ENCODE assay signal across 8 cellular contexts in the genomic region with DNA sequence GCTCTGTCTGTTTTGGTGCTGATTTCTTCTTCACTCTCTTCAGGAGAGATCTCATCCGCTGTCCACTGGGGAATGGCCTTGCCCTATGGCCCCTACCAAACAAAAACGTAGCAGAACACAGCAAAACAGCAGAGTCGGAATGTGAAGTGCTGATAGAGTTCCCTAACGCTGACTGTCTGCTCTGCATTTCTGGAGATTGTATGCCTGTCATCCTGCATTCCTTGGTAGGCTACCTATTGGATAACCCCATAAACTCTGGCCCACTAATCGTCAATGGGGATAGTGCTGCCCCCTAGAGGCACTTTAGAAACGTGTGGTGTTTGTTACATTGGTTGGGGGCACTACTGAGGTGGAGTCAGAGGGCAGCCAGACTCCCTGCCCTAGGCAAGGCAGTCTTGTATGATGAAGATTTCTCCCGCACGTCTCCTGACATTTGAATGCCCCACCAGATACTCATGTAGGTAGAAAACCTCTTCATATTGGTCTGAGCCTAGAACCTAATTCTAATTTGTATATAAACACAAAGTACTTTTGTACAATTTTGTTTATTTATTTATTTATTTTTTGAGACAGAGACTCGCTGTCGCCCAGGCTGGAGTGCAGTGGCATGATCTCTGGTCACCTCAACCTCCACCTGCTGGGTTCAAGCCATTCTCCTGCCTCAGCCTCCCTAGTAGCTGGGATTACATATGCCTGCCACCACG. TPM values are rescaled to one million over a fixed set of nuclear protein-coding genes. Genes with fewer than 3 reads are reported as not detected.
DNase-seq lines count a peak whose midpoint lies in the region; ATAC-seq and TF ChIP-seq lines count a peak whose summit lies in the region.

No MANE protein-coding gene starts in this region.

- H3F3A ChIP-seq in smooth muscle cell (ENCODE audit: low read depth), result no peaks in the 10 kb centered on the region

- H3K27ac ChIP-seq in SK-N-MC (peak overlapping the region; percentile 67), smooth muscle cell (ENCODE audit: low read depth) (no peak overlapping the region)

- no peaks in the 10 kb centered on the region for H4K20me1 ChIP-seq in smooth muscle cell (ENCODE audit: low read depth)

- no peaks in the 10 kb centered on the region for H3K79me2 ChIP-seq in smooth muscle cell (ENCODE audit: low read depth)

- 32% methylated on average over 11 of the region's 11 CpGs for WGBS in smooth muscle cell (ENCODE audit: low lambda C conversion rate)

- TF ChIP-seq CTCF in NB4 (IDR thresholded peaks at IDR 0.05; ENCODE audit: low read depth, low read length) (peak; percentile 73), astrocyte of the spinal cord (IDR thresholded peaks at IDR 0.05; ENCODE audit: low read depth, low read length) (peak; percentile 75), smooth muscle cell (IDR thresholded peaks at IDR 0.05; ENCODE audit: borderline replicate concordance, insufficient read depth, poor library complexity, severe bottlenecking) (peak; percentile 79)

- in situ Hi-C loops in astrocyte of the spinal cord (cut with HindIII; ENCODE audit: low sequenced_read_pairs), result no loop called here

- TF ChIP-seq POLR2A in NB4 (IDR thresholded peaks at IDR 0.05; ENCODE audit: extremely low read depth, insufficient read length), result no peak

- ATAC-seq in GM18511 (IDR thresholded peaks at IDR 0.05; ENCODE audit: unreplicated experiment), result no peak

- no peaks in the 10 kb centered on the region; the same call in 1 of the 2 replicates for H3K36me3 ChIP-seq in SK-N-MC (ENCODE audit: insufficient read depth, low read length)
- no peaks in the 10 kb centered on the region for H3K36me3 ChIP-seq in smooth muscle cell (ENCODE audit: low read depth)

- H3K9me3 ChIP-seq in SK-N-MC (ENCODE audit: low read depth, low read length) (no peaks in the 10 kb centered on the region), smooth muscle cell (replicated peaks; ENCODE audit: low read depth) (no peaks in the 10 kb centered on the region)

- H3K4me3 ChIP-seq in NB4 (ENCODE audit: low read depth, low read length), result no peak overlapping the region
- no peak overlapping the region for H3K4me3 ChIP-seq in SK-N-MC
- no peak overlapping the region for H3K4me3 ChIP-seq in astrocyte of the spinal cord (ENCODE audit: low read depth, low read length)
- no peak overlapping the region for H3K4me3 ChIP-seq in smooth muscle cell

- peak overlapping the region; percentile 24 for H3K9ac ChIP-seq in SK-N-MC (ENCODE audit: insufficient read length)
- no peak overlapping the region for H3K9ac ChIP-seq in smooth muscle cell (ENCODE audit: low read depth)

- H3K4me2 ChIP-seq in smooth muscle cell, result peak overlapping the region; percentile 32

- no peaks in the 10 kb centered on the region for H3K27me3 ChIP-seq in smooth muscle cell (ENCODE audit: low read depth)

- DNase-seq in NCI-H146 (lab: John Stamatoyannopoulos, UW), result peak; percentile 59
- DNase-seq in NCI-H146 treated with DMSO at 0.1 percent for 48 hours (lab: John Stamatoyannopoulos, UW; ENCODE audit: unreplicated experiment), result no peak
- DNase-seq in NB4 (ENCODE audit: low read depth), result peak; percentile 85
- peak; percentile 80 for DNase-seq in SK-N-MC (ENCODE audit: low read depth, low spot score)
- DNase-seq in astrocyte of the spinal cord (ENCODE audit: low read depth, low spot score), result peak; percentile 63
- peak; percentile 96 for DNase-seq in iPS DF 4.7 (ENCODE audit: extremely low read depth, low spot score)
- DNase-seq in smooth muscle cell (lab: John Stamatoyannopoulos, UW; ENCODE audit: unreplicated experiment), result no peak

- H2AFZ ChIP-seq in smooth muscle cell (ENCODE audit: low read depth), result no peak overlapping the region

- H3K4me1 ChIP-seq in smooth muscle cell (ENCODE audit: low read depth), result no peaks in the 10 kb centered on the region

RNA-seq across cellular contexts. Expression of gene MAGEF1, which starts 15.6 kb away (rescaled TPM):
- 37.0 and 44.8 TPM in 2 replicates for total RNA-seq in smooth muscle cell
- polyA plus RNA-seq in smooth muscle cell, result 52.7 and 59.8 TPM in 2 replicates

Comparison
In these comparisons a context has a peak if more than half of its experiments do, and no peak if none do; other contexts are left out.
1. DNase-seq: peak in NCI-H146 (single experiment), NB4 (single experiment), SK-N-MC (single experiment), astrocyte of the spinal cord (single experiment) and iPS DF 4.7 (single experiment); none in NCI-H146 treated with DMSO at 0.1 percent for 48 hours (single experiment) and smooth muscle cell (single experiment).
2. Peak in every context shown above with its lines, with median percentiles within 50 percentile points of each other: CTCF ChIP-seq.